ENCODE assay signal across 20 cellular contexts in genomic region chr4:22348410-22348809, GRCh38.
"Had no signal": no experiment of that assay in that cellular context is flagged by ENCODE, and none has a peak within 500 bp of the region (broad histone marks: within the 10 kb centered on the region; RNA-seq: fewer than 3 reads in every experiment).

No MANE protein-coding gene starts in this region.

- H3K4me3 ChIP-seq: ascending aorta, cardiac muscle cell, esophagus squamous epithelium, left lung, transverse colon, vagina had no signal

- H3K27me3 ChIP-seq: ascending aorta, cardiac muscle cell, esophagus squamous epithelium, left lung, transverse colon, vagina had no signal

- H3K36me3 Mint-ChIP-seq: activated naive CD4-positive, alpha-beta T cell treated with anti-CD3 and anti-CD28 coated beads, Interleukin-2, amount 10 ng/mL, durations not matched to agents 7 days and 5 days had no signal

- H3K9me3 Mint-ChIP-seq: activated naive CD4-positive, alpha-beta T cell treated with anti-CD3 and anti-CD28 coated beads, Interleukin-2, amount 10 ng/mL, durations not matched to agents 7 days and 5 days had no signal

- DNase-seq: activated CD4-positive, alpha-beta T cell treated with anti-CD3 and anti-CD28 coated beads for 4 hours; activated CD8-positive, alpha-beta T cell treated with anti-CD3 and anti-CD28 coated beads for 36 hours; activated effector memory CD4-positive, alpha-beta T cell treated with Interleukin-2 at 50 U/mL for 16 hours; activated naive CD4-positive, alpha-beta T cell treated with anti-CD3 and anti-CD28 coated beads, Interleukin-2, amount 10 ng/mL, durations not matched to agents 7 days and 5 days; activated naive CD8-positive, alpha-beta T cell treated with anti-CD3 and anti-CD28 coated beads, Interleukin-2, amount 50 U/mL, for 24 hours; activated T-cell treated with anti-CD3 and anti-CD28 coated beads, Interleukin-2, amount 50 U/mL, for 4 hours; effector memory CD8-positive, alpha-beta T cell; esophagus squamous epithelium; kidney; left lung; mammary epithelial cell; stimulated activated CD4-positive, alpha-beta T cell treated with anti-CD3 and anti-CD28 coated beads, Interleukin-2, amount 100 ng/mL, for 24 hours; stimulated activated naive CD8-positive, alpha-beta T cell treated with anti-CD3 and anti-CD28 coated beads, Interleukin-15, Interleukin-2, amounts not matched to agents 100 U/mL and 50 U/mL, for 24 hours; transverse colon had no signal

- ATAC-seq: activated CD8-positive, alpha-beta T cell treated with anti-CD3 and anti-CD28 coated beads for 36 hours; activated naive CD8-positive, alpha-beta T cell treated with anti-CD3 and anti-CD28 coated beads, Interleukin-2, amount 50 U/mL, for 24 hours; activated T-cell treated with anti-CD3 and anti-CD28 coated beads, Interleukin-2, amount 50 U/mL, for 4 hours; effector memory CD8-positive, alpha-beta T cell; left lung; stimulated activated naive CD8-positive, alpha-beta T cell treated with anti-CD3 and anti-CD28 coated beads, Interleukin-15, Interleukin-2, amounts not matched to agents 100 U/mL and 50 U/mL, for 24 hours had no signal

- H3K9me3 ChIP-seq: esophagus squamous epithelium, left lung, transverse colon, vagina had no signal

- H3K4me3 Mint-ChIP-seq: activated CD8-positive, alpha-beta T cell treated with anti-CD3 and anti-CD28 coated beads for 36 hours; activated naive CD4-positive, alpha-beta T cell treated with anti-CD3 and anti-CD28 coated beads, Interleukin-2, amount 10 ng/mL, durations not matched to agents 7 days and 5 days; activated naive CD8-positive, alpha-beta T cell treated with anti-CD3 and anti-CD28 coated beads, Interleukin-2, amount 50 U/mL, for 24 hours; activated T-cell treated with anti-CD3 and anti-CD28 coated beads, Interleukin-2, amount 50 U/mL, for 4 hours; effector memory CD8-positive, alpha-beta T cell; neural crest cell; T-helper 2 cell treated with Interferon-gamma antibody and Interleukin-4, amounts not matched to agents 5 μg/mL and 100 μg/mL, for 36 hours had no signal

- H3K36me3 ChIP-seq: ascending aorta, cardiac muscle cell, esophagus squamous epithelium, left lung, transverse colon, vagina had no signal

- H3K4me1 ChIP-seq: ascending aorta, esophagus squamous epithelium, left lung, transverse colon, vagina had no signal

- H3K27ac Mint-ChIP-seq: activated CD8-positive, alpha-beta T cell treated with anti-CD3 and anti-CD28 coated beads for 36 hours; activated naive CD4-positive, alpha-beta T cell treated with anti-CD3 and anti-CD28 coated beads, Interleukin-2, amount 10 ng/mL, durations not matched to agents 7 days and 5 days; activated naive CD8-positive, alpha-beta T cell treated with anti-CD3 and anti-CD28 coated beads, Interleukin-2, amount 50 U/mL, for 24 hours; effector memory CD8-positive, alpha-beta T cell; progenitor cell of endocrine pancreas; T-helper 2 cell treated with Interferon-gamma antibody and Interleukin-4, amounts not matched to agents 5 μg/mL and 100 μg/mL, for 36 hours had no signal

- H3K27me3 Mint-ChIP-seq: activated CD8-positive, alpha-beta T cell treated with anti-CD3 and anti-CD28 coated beads for 36 hours; activated naive CD4-positive, alpha-beta T cell treated with anti-CD3 and anti-CD28 coated beads, Interleukin-2, amount 10 ng/mL, durations not matched to agents 7 days and 5 days; activated naive CD8-positive, alpha-beta T cell treated with anti-CD3 and anti-CD28 coated beads, Interleukin-2, amount 50 U/mL, for 24 hours; effector memory CD8-positive, alpha-beta T cell; progenitor cell of endocrine pancreas had no signal

- H3K27ac ChIP-seq: ascending aorta, cardiac muscle cell, esophagus squamous epithelium, left lung, transverse colon, vagina had no signal

- H3K4me1 Mint-ChIP-seq: activated naive CD4-positive, alpha-beta T cell treated with anti-CD3 and anti-CD28 coated beads, Interleukin-2, amount 10 ng/mL, durations not matched to agents 7 days and 5 days; activated naive CD8-positive, alpha-beta T cell treated with anti-CD3 and anti-CD28 coated beads, Interleukin-2, amount 50 U/mL, for 24 hours had no signal
